ENCODE assay signal across 2 cellular contexts in genomic region chr13:27622102-27622820, GRCh38.
A peak's percentile ranks its signal among the peaks of the same experiment; 100 is the strongest.
TF ChIP-seq lines count a peak whose summit lies in the region.

No MANE protein-coding gene starts in this region.

TF ChIP-seq in A549, 52 proteins besides CTCF, POLR2A, EP300 and RAD21:
- TF ChIP-seq MAX (IDR thresholded peaks at IDR 0.05) (0 out of 2 replicates have a peak, but pooled peaks have one; percentile 19), HOXB5 (CRISPR knock-in tag; IDR thresholded peaks at IDR 0.05) (no peak), PHF8 (IDR thresholded peaks at IDR 0.05; ENCODE audit: borderline replicate concordance, low read depth) (peak; percentile 1; the same call in 1 of the 2 replicates)

TF ChIP-seq in H1, 55 proteins besides CTCF, POLR2A, EP300 and RAD21:
- TF ChIP-seq KDM4A (IDR thresholded peaks at IDR 0.05; ENCODE audit: low read depth, low read length, severe bottlenecking) (peak; percentile 19), YY1 (IDR thresholded peaks at IDR 0.05; ENCODE audit: low read depth, low read length) (0 out of 2 replicates have a peak, but pooled peaks have one; percentile 20), HDAC2 (IDR thresholded peaks at IDR 0.05; ENCODE audit: borderline replicate concordance in 1 of 2, low read depth in 2 of 2, low read length in 2 of 2) (no peak), CEBPB (IDR thresholded peaks at IDR 0.05; ENCODE audit: low read depth, low read length) (no peak), SIN3A (conservative IDR thresholded peaks at IDR 0.05 in 1 of 2, IDR thresholded peaks at IDR 0.05 in 1 of 2; ENCODE audit: low read depth in 1 of 2, low read length in 2 of 2) (peak in 1 of 2 experiments; percentile 58; a peak in 1 of 4 replicates)
